ENCODE assay signal across 10 cellular contexts in genomic region chr10:11150255-11150731, GRCh38.
DNase-seq lines count a peak whose midpoint lies in the region; ATAC-seq and TF ChIP-seq lines count a peak whose summit lies in the region.
"Had no signal": no experiment of that assay in that cellular context is flagged by ENCODE, and none has a peak within 500 bp of the region (broad histone marks: within the 10 kb centered on the region; RNA-seq: fewer than 3 reads in every experiment).

No MANE protein-coding gene starts in this region.

- intact Hi-C loops in mucosa of descending colon (cut with DNase I, micrococcal nuclease), result no loop called here

- ATAC-seq in CD4-positive, CD25-positive, alpha-beta regulatory T cell (ENCODE audit: low read depth in 2 of 2), result peak; percentile 48 to 61
- peak; percentile 22 for ATAC-seq in activated T-helper 17 cell treated with anti-CD3 and anti-CD28 coated beads, Interleukin-2, amount 50 U/mL, for 72 hours (replicated peaks)
- ATAC-seq in mucosa of descending colon (peak; percentile 67), GM21723 (IDR thresholded peaks at IDR 0.05; ENCODE audit: unreplicated experiment) (no peak), SK-N-SH treated with all-trans-retinoic acid at 6 μM for 48 hours (no peak)

- H3K27ac Mint-ChIP-seq in CD4-positive, CD25-positive, alpha-beta regulatory T cell, result peak overlapping the region; percentile 97 to 100 (median 98)
- H3K27ac Mint-ChIP-seq in activated T-helper 17 cell treated with anti-CD3 and anti-CD28 coated beads, Interleukin-2, amount 50 U/mL, for 72 hours, result peak overlapping the region; percentile 95

- peak overlapping the region; percentile 83 to 94 (median 88) for H3K4me3 Mint-ChIP-seq in CD4-positive, CD25-positive, alpha-beta regulatory T cell
- H3K4me3 Mint-ChIP-seq in activated T-helper 17 cell treated with anti-CD3 and anti-CD28 coated beads, Interleukin-2, amount 50 U/mL, for 72 hours, result peak overlapping the region; percentile 88

- CTCF ChIA-PET in HEK293 (lab: Yijun Ruan, JAX), result interaction anchor here (0.6 to 1.2 kb wide), 3 partner anchors 14 to 1470 kb away, joined by 3 to 4 read pairs (median 3); no protein-coding TSS in a partner anchor

- DNase-seq in CD4-positive, CD25-positive, alpha-beta regulatory T cell, result peak in 2 of 3 donors; percentile 75 to 76
- no peak for DNase-seq in mucosa of descending colon
- no peak for DNase-seq in NCI-H1436 (lab: John Stamatoyannopoulos, UW)
- no peak for DNase-seq in UCSD-AML1 (lab: John Stamatoyannopoulos, UW; ENCODE audit: unreplicated experiment)
- DNase-seq: stimulated activated CD4-positive, alpha-beta T cell treated with anti-CD3 and anti-CD28 coated beads, Interleukin-12 subunit alpha, Interleukin-12 subunit beta, amount 100 ng/mL, for 4 hours had no signal

- no peaks in the 10 kb centered on the region for H3K36me3 Mint-ChIP-seq in CD4-positive, CD25-positive, alpha-beta regulatory T cell
- no peaks in the 10 kb centered on the region for H3K36me3 Mint-ChIP-seq in activated T-helper 17 cell treated with anti-CD3 and anti-CD28 coated beads, Interleukin-2, amount 50 U/mL, for 72 hours (ENCODE audit: low read depth)

- peak overlapping the region; percentile 94 for H3K27ac ChIP-seq in CD4-positive, CD25-positive, alpha-beta regulatory T cell (ENCODE audit: insufficient read depth, low read length, poor library complexity, severe bottlenecking)
- no peak overlapping the region for H3K27ac ChIP-seq in HEK293 (ENCODE audit: extremely low read depth, low read depth, low read length)
- H3K27ac ChIP-seq: C4-2B had no signal

- H3K36me3 ChIP-seq in CD4-positive, CD25-positive, alpha-beta regulatory T cell (ENCODE audit: control insufficient read depth, insufficient read depth, low read length), result no peaks in the 10 kb centered on the region
- no peaks in the 10 kb centered on the region for H3K36me3 ChIP-seq in HEK293 (ENCODE audit: control insufficient read depth in 2 of 2, insufficient read depth in 1 of 2, low read length in 2 of 2)
- H3K36me3 ChIP-seq in mucosa of descending colon (ENCODE audit: low read depth), result no peaks in the 10 kb centered on the region

- POLR2A ChIA-PET in HEK293 (lab: Yijun Ruan, JAX), result interaction anchor here (1.7 kb wide), 1 partner anchor 15 kb away, joined by 5 read pairs; no protein-coding TSS in a partner anchor

- H3K27me3 ChIP-seq in CD4-positive, CD25-positive, alpha-beta regulatory T cell (ENCODE audit: control insufficient read depth, insufficient read depth, low read length), result no peaks in the 10 kb centered on the region

- H3K4me1 ChIP-seq in CD4-positive, CD25-positive, alpha-beta regulatory T cell (ENCODE audit: control insufficient read depth, insufficient read depth, low read length, poor library complexity, severe bottlenecking), result peaks cover 80% of the 10 kb centered on the region
- peaks cover 78% of the 10 kb centered on the region for H3K4me1 ChIP-seq in HEK293 (ENCODE audit: control insufficient read depth, insufficient read depth, low read length)
- H3K4me1 ChIP-seq in mucosa of descending colon (ENCODE audit: low read depth), result peaks cover 17% of the 10 kb centered on the region

- TF ChIP-seq CTCF in HEK293 (tag by site-specific recombination; IDR thresholded peaks at IDR 0.05) (no peak), mucosa of descending colon (IDR thresholded peaks at IDR 0.05) (no peak)

- H3K4me1 Mint-ChIP-seq in CD4-positive, CD25-positive, alpha-beta regulatory T cell, result peaks cover 50 to 100% (median 80%) of the 10 kb centered on the region in 4 donors
- H3K4me1 Mint-ChIP-seq in activated T-helper 17 cell treated with anti-CD3 and anti-CD28 coated beads, Interleukin-2, amount 50 U/mL, for 72 hours, result peaks cover 68% of the 10 kb centered on the region

- H3K9me3 ChIP-seq in CD4-positive, CD25-positive, alpha-beta regulatory T cell (ENCODE audit: control insufficient read depth in 2 of 2, low read length in 2 of 2), result no peaks in the 10 kb centered on the region
- H3K9me3 ChIP-seq in HEK293 (ENCODE audit: control insufficient read depth, insufficient read depth, low read depth, low read length) (no peaks in the 10 kb centered on the region), mucosa of descending colon (no peaks in the 10 kb centered on the region)

- H3K27me3 Mint-ChIP-seq in CD4-positive, CD25-positive, alpha-beta regulatory T cell, result no peaks in the 10 kb centered on the region
- H3K27me3 Mint-ChIP-seq in activated T-helper 17 cell treated with anti-CD3 and anti-CD28 coated beads, Interleukin-2, amount 50 U/mL, for 72 hours, result no peaks in the 10 kb centered on the region

- peak overlapping the region; percentile 78 for H3K4me3 ChIP-seq in CD4-positive, CD25-positive, alpha-beta regulatory T cell (ENCODE audit: low read depth, low read length)
- no peak overlapping the region for H3K4me3 ChIP-seq in HEK293 (ENCODE audit: low read depth, low read length)
- H3K4me3 ChIP-seq in mucosa of descending colon, result no peak overlapping the region

- H3K9me3 Mint-ChIP-seq in CD4-positive, CD25-positive, alpha-beta regulatory T cell, result no peaks in the 10 kb centered on the region
- H3K9me3 Mint-ChIP-seq in activated T-helper 17 cell treated with anti-CD3 and anti-CD28 coated beads, Interleukin-2, amount 50 U/mL, for 72 hours, result no peaks in the 10 kb centered on the region

TF ChIP-seq in HEK293, 187 proteins besides CTCF, POLR2A, EP300 and RAD21:
- TF ChIP-seq ZNF132 (tag by site-specific recombination; IDR thresholded peaks at IDR 0.05; ENCODE audit: borderline replicate concordance) (no peak), OSR2 (tag by site-specific recombination; IDR thresholded peaks at IDR 0.05) (0 out of 2 replicates have a peak, but pooled peaks have one; percentile 33)

TF ChIP-seq in SK-N-SH treated with all-trans-retinoic acid at 6 μM for 48 hours, 23 proteins besides CTCF, POLR2A, EP300 and RAD21:
- TF ChIP-seq POU6F1 (CRISPR knock-in tag; IDR thresholded peaks at IDR 0.05; ENCODE audit: borderline replicate concordance, low read depth) (no peak), ESRRG (CRISPR knock-in tag; IDR thresholded peaks at IDR 0.05) (no peak)

Comparison
In these comparisons a context has a peak if more than half of its experiments do, and no peak if none do; other contexts are left out.
1. ATAC-seq: peak in CD4-positive, CD25-positive, alpha-beta regulatory T cell (2 of 2), activated T-helper 17 cell treated with anti-CD3 and anti-CD28 coated beads, Interleukin-2, amount 50 U/mL, for 72 hours (single experiment) and mucosa of descending colon (single experiment); none in GM21723 (single experiment) and SK-N-SH treated with all-trans-retinoic acid at 6 μM for 48 hours (single experiment).
2. DNase-seq: peak in CD4-positive, CD25-positive, alpha-beta regulatory T cell (2 of 3); none in mucosa of descending colon (0 of 3), NCI-H1436 (single experiment) and UCSD-AML1 (single experiment).